19 cellular contexts compared by ENCODE assay signal in genomic region chrX:13009844-13010243, GRCh38. TPM values are rescaled to one million over a fixed set of nuclear protein-coding genes. Genes with fewer than 3 reads are reported as not detected.
"Had no signal": no experiment of that assay in that cellular context is flagged by ENCODE, and none has a peak within 500 bp of the region (broad histone marks: within the 10 kb centered on the region; RNA-seq: fewer than 3 reads in every experiment).

No MANE protein-coding gene starts in this region.

- H3K79me2 ChIP-seq: parathyroid adenoma had no signal

- ATAC-seq: activated CD8-positive, alpha-beta memory T cell treated with anti-CD3 and anti-CD28 coated beads, Interleukin-2, amount 10 ng/mL, durations not matched to agents 7 days and 5 days; left colon; natural killer cell; stimulated activated effector memory CD8-positive, alpha-beta T cell treated with anti-CD3 and anti-CD28 coated beads, Interleukin-12 subunit alpha, Interleukin-12 subunit beta, amount 100 ng/mL, for 72 hours had no signal

- DNase-seq: activated CD4-positive, alpha-beta memory T cell treated with anti-CD3 and anti-CD28 coated beads, Interleukin-2, amount 10 ng/mL, durations not matched to agents 7 days and 5 days; activated CD4-positive, alpha-beta T cell treated with anti-CD3 and anti-CD28 coated beads for 48 hours; activated CD4-positive, CD25-positive, alpha-beta regulatory T cell; activated CD8-positive, alpha-beta memory T cell treated with anti-CD3 and anti-CD28 coated beads, Interleukin-2, amount 10 ng/mL, durations not matched to agents 7 days and 5 days; activated naive CD8-positive, alpha-beta T cell treated with anti-CD3 and anti-CD28 coated beads for 36 hours; colonic mucosa; left colon; natural killer cell; right lobe of liver; stimulated activated CD4-positive, alpha-beta T cell treated with anti-CD3 and anti-CD28 coated beads, Interleukin-4, amount 100 ng/mL, for 24 hours; T-helper 9 cell had no signal

- H3K27me3 ChIP-seq: colonic mucosa, upper lobe of left lung had no signal

- H3K27ac Mint-ChIP-seq: activated CD4-positive, alpha-beta memory T cell treated with anti-CD3 and anti-CD28 coated beads, Interleukin-2, amount 10 ng/mL, durations not matched to agents 7 days and 5 days; activated naive CD8-positive, alpha-beta T cell treated with anti-CD3 and anti-CD28 coated beads for 36 hours; natural killer cell; stimulated activated effector memory CD8-positive, alpha-beta T cell treated with anti-CD3 and anti-CD28 coated beads, Interleukin-12 subunit alpha, Interleukin-12 subunit beta, amount 100 ng/mL, for 72 hours had no signal

- H3K4me3 Mint-ChIP-seq: activated CD4-positive, alpha-beta memory T cell treated with anti-CD3 and anti-CD28 coated beads, Interleukin-2, amount 10 ng/mL, durations not matched to agents 7 days and 5 days; activated CD8-positive, alpha-beta memory T cell treated with anti-CD3 and anti-CD28 coated beads, Interleukin-2, amount 10 ng/mL, durations not matched to agents 7 days and 5 days; activated naive CD8-positive, alpha-beta T cell treated with anti-CD3 and anti-CD28 coated beads for 36 hours; brain; central memory CD8-positive, alpha-beta T cell; natural killer cell; stimulated activated effector memory CD8-positive, alpha-beta T cell treated with anti-CD3 and anti-CD28 coated beads, Interleukin-12 subunit alpha, Interleukin-12 subunit beta, amount 100 ng/mL, for 72 hours had no signal

- H3K9me3 ChIP-seq: colonic mucosa, lower lobe of right lung, right lobe of liver, thoracic aorta, upper lobe of left lung had no signal

- H3K36me3 Mint-ChIP-seq: brain, natural killer cell had no signal

- H3K27ac ChIP-seq: colonic mucosa, lower lobe of right lung, parathyroid adenoma, right lobe of liver, upper lobe of left lung had no signal

- H3K4me2 ChIP-seq: smooth muscle cell had no signal

- H3K4me3 ChIP-seq: colonic mucosa, lower lobe of right lung, right lobe of liver, smooth muscle cell, thoracic aorta, upper lobe of left lung had no signal

- H3K4me1 ChIP-seq: parathyroid adenoma had no signal

- H3K36me3 ChIP-seq: colonic mucosa, lower lobe of right lung, right lobe of liver, thoracic aorta, upper lobe of left lung had no signal

- H3K9ac ChIP-seq: parathyroid adenoma had no signal

- H2AFZ ChIP-seq: parathyroid adenoma had no signal

- H3K27me3 Mint-ChIP-seq: activated CD4-positive, alpha-beta memory T cell treated with anti-CD3 and anti-CD28 coated beads, Interleukin-2, amount 10 ng/mL, durations not matched to agents 7 days and 5 days; activated CD8-positive, alpha-beta memory T cell treated with anti-CD3 and anti-CD28 coated beads, Interleukin-2, amount 10 ng/mL, durations not matched to agents 7 days and 5 days; activated naive CD8-positive, alpha-beta T cell treated with anti-CD3 and anti-CD28 coated beads for 36 hours; brain; central memory CD8-positive, alpha-beta T cell had no signal

RNA-seq across cellular contexts. Expression of gene FAM9C, which starts 34.6 kb away (rescaled TPM):
- total RNA-seq: activated CD4-positive, alpha-beta memory T cell treated with anti-CD3 and anti-CD28 coated beads, Interleukin-2, amount 10 ng/mL, durations not matched to agents 7 days and 5 days; activated CD8-positive, alpha-beta memory T cell treated with anti-CD3 and anti-CD28 coated beads, Interleukin-2, amount 10 ng/mL, durations not matched to agents 7 days and 5 days; activated naive CD8-positive, alpha-beta T cell treated with anti-CD3 and anti-CD28 coated beads for 36 hours; colonic mucosa; lower lobe of right lung; natural killer cell; right lobe of liver; smooth muscle cell; thoracic aorta had no signal
